ENCODE assay signal across 30 cellular contexts in genomic region chr7:2204446-2204845, GRCh38. TPM values are rescaled to one million over a fixed set of nuclear protein-coding genes. Genes with fewer than 3 reads are reported as not detected.
DNase-seq lines count a peak whose midpoint lies in the region; ATAC-seq, FAIRE-seq and TF ChIP-seq lines count a peak whose summit lies in the region.
"Had no signal": no experiment of that assay in that cellular context is flagged by ENCODE, and none has a peak within 500 bp of the region (broad histone marks: within the 10 kb centered on the region; RNA-seq: fewer than 3 reads in every experiment).

No MANE protein-coding gene starts in this region.

- ATAC-seq in stimulated activated memory B cell treated with anti-CD40 and anti-IgM and Interleukin-4, amounts not matched to agents 10 μg/mL and 1 μg/mL and 100 μg/mL, for 72 hours, result no peak
- ATAC-seq in HG03095 (IDR thresholded peaks at IDR 0.05; ENCODE audit: unreplicated experiment), result no peak
- ATAC-seq: foreskin keratinocyte had no signal

- H3K27ac ChIP-seq in esophagus muscularis mucosa (replicated peaks in 1 of 4), result peak overlapping the region in 3 of 4 donors; percentile 30 to 54 (median 32)
- peak overlapping the region in 1 of 4 donors; percentile 46 for H3K27ac ChIP-seq in transverse colon
- H3K27ac ChIP-seq: esophagus squamous epithelium, foreskin keratinocyte, tibial artery had no signal

- H3K4me1 ChIP-seq in esophagus muscularis mucosa (peaks cover 15 to 40% (median 38%) of the 10 kb centered on the region in 4 donors), transverse colon (peaks cover 0 to 8% (median 5%) of the 10 kb centered on the region in 4 donors)
- H3K4me1 ChIP-seq: esophagus squamous epithelium, foreskin keratinocyte had no signal

- no peak for TF ChIP-seq EP300 in esophagus muscularis mucosa (IDR thresholded peaks at IDR 0.05)
- TF ChIP-seq EP300 in transverse colon (IDR thresholded peaks at IDR 0.05; ENCODE audit: low read depth), result no peak

- peak; percentile 76 for FAIRE-seq in GM12892 (lab: Jason Lieb, UNC)
- FAIRE-seq: endometrium had no signal

- no peak overlapping the region for H3K4me3 Mint-ChIP-seq in stimulated activated memory B cell treated with anti-CD40 and anti-IgM and Interleukin-4, amounts not matched to agents 10 μg/mL and 1 μg/mL and 100 μg/mL, for 72 hours
- H3K4me3 Mint-ChIP-seq: neural crest cell; T-helper 2 cell treated with Interferon-gamma antibody and Interleukin-4, amounts not matched to agents 5 μg/mL and 100 μg/mL, for 36 hours had no signal

- no peaks in the 10 kb centered on the region for H3K9me3 Mint-ChIP-seq in stimulated activated memory B cell treated with anti-CD40 and anti-IgM and Interleukin-4, amounts not matched to agents 10 μg/mL and 1 μg/mL and 100 μg/mL, for 72 hours
- H3K9me3 Mint-ChIP-seq: neural crest cell; T-helper 2 cell treated with Interferon-gamma antibody and Interleukin-4, amounts not matched to agents 5 μg/mL and 100 μg/mL, for 36 hours had no signal

- H3K27me3 ChIP-seq in esophagus muscularis mucosa, result no peaks in the 10 kb centered on the region
- H3K27me3 ChIP-seq in transverse colon, result no peaks in the 10 kb centered on the region
- H3K27me3 ChIP-seq: esophagus squamous epithelium, foreskin keratinocyte, ovary, tibial artery had no signal

- peaks cover 70% of the 10 kb centered on the region for H3K36me3 Mint-ChIP-seq in stimulated activated memory B cell treated with anti-CD40 and anti-IgM and Interleukin-4, amounts not matched to agents 10 μg/mL and 1 μg/mL and 100 μg/mL, for 72 hours

- H3K27me3 Mint-ChIP-seq in stimulated activated memory B cell treated with anti-CD40 and anti-IgM and Interleukin-4, amounts not matched to agents 10 μg/mL and 1 μg/mL and 100 μg/mL, for 72 hours, result no peaks in the 10 kb centered on the region

- H3K4me1 Mint-ChIP-seq in stimulated activated memory B cell treated with anti-CD40 and anti-IgM and Interleukin-4, amounts not matched to agents 10 μg/mL and 1 μg/mL and 100 μg/mL, for 72 hours, result peaks cover 41% of the 10 kb centered on the region

- intact Hi-C loops in esophagus muscularis mucosa (cut with DNase I) (no loop called here), transverse colon (cut with DNase I; ENCODE audit: low total_unique reads) (loop anchor here (10.0 kb wide), 1 partner anchor 540 kb away; no protein-coding TSS in a partner anchor)

- peak overlapping the region; percentile 20 for H3K27ac Mint-ChIP-seq in stimulated activated memory B cell treated with anti-CD40 and anti-IgM and Interleukin-4, amounts not matched to agents 10 μg/mL and 1 μg/mL and 100 μg/mL, for 72 hours
- H3K27ac Mint-ChIP-seq: T-helper 2 cell treated with Interferon-gamma antibody and Interleukin-4, amounts not matched to agents 5 μg/mL and 100 μg/mL, for 36 hours had no signal

- H3K9me3 ChIP-seq in esophagus muscularis mucosa (no peaks in the 10 kb centered on the region), transverse colon (no peaks in the 10 kb centered on the region)
- H3K9me3 ChIP-seq: esophagus squamous epithelium, ovary, tibial artery had no signal

- H3K4me3 ChIP-seq in esophagus muscularis mucosa (no peak overlapping the region), transverse colon (no peak overlapping the region)
- H3K4me3 ChIP-seq: esophagus squamous epithelium, ovary, tibial artery had no signal

- H3K36me3 ChIP-seq in esophagus muscularis mucosa (peaks cover 6 to 44% (median 39%) of the 10 kb centered on the region in 4 donors), transverse colon (no peaks in the 10 kb centered on the region)
- H3K36me3 ChIP-seq: ovary had no signal

- in situ Hi-C loops in transverse colon (cut with MboI; ENCODE audit: low pct_ligation_motif_present in 1 of 4, low pct_unique_long_range_greater_than_20kb in 1 of 4, low sequenced_read_pairs in 3 of 4), result loop anchor here in 3 of 4 donors (25.0 kb wide), 2 partner anchors 542 to 617 kb away; partner anchors contain the start of gene ELFN1 (in 2 of the 3)

- DNase-seq in activated effector memory CD4-positive, alpha-beta T cell treated with anti-CD3 and anti-CD28 coated beads, Interleukin-2, amount 50 U/mL, for 16 hours, result peak; percentile 46
- DNase-seq in activated effector memory CD4-positive, alpha-beta T cell treated with Interleukin-2 at 50 U/mL for 16 hours, result no peak
- DNase-seq in GM12892 (ENCODE audit: insufficient read length) (no peak), esophagus muscularis mucosa (ENCODE audit: extremely low spot score) (no peak), transverse colon (no peak)
- DNase-seq in activated CD4-positive, alpha-beta T cell treated with anti-CD3 and anti-CD28 coated beads for 1 hour, result no peak
- DNase-seq: activated CD4-positive, alpha-beta T cell treated with anti-CD3 and anti-CD28 coated beads for 48 hours; activated gamma-delta T cell; Calu3; dermis blood vessel endothelial cell; DMS79; esophagus squamous epithelium; foreskin keratinocyte; GDM1; HCEC 1CT; Kasumi-1; kidney glomerular epithelial cell; NCI-H1417 treated with DMSO at 0.1 percent for 48 hours; NCI-H2081; NCI-H2227 treated with DMSO at 0.1 percent for 48 hours; NCI-H526; SHP77 treated with DMSO at 0.1 percent for 48 hours; stimulated activated CD4-positive, alpha-beta T cell treated with anti-CD3 and anti-CD28 coated beads, Interleukin-2, amount 100 ng/mL, for 48 hours had no signal

- WGBS in esophagus muscularis mucosa, result 93% methylated on average over 11 of the region's 11 CpGs
- 96 to 97% methylated on average over 10 to 11 of the region's 11 CpGs for WGBS in transverse colon (ENCODE audit: low coverage in 1 of 2), 2 donors

- TF ChIP-seq POLR2A in GM12892 (IDR thresholded peaks at IDR 0.05; ENCODE audit: low read depth, low read length) (no peak), esophagus muscularis mucosa (IDR thresholded peaks at IDR 0.05; ENCODE audit: low read depth) (no peak), transverse colon (IDR thresholded peaks at IDR 0.05) (no peak)

- no peak for TF ChIP-seq CTCF in esophagus muscularis mucosa (IDR thresholded peaks at IDR 0.05)
- TF ChIP-seq CTCF in transverse colon (IDR thresholded peaks at IDR 0.05), result no peak

RNA-seq across cellular contexts. Expression of gene MAD1L1, which starts 28.3 kb away (rescaled TPM):
- 16.1 TPM for polyA plus RNA-seq in GM12892 (2012; ENCODE audit: missing spikeins)
- total RNA-seq in esophagus muscularis mucosa, result 10 to 100 TPM; 22.2 to 33.1 (median 29.5) TPM
- 10 to 100 TPM in 3 of 4 donors, 1 to 10 TPM in 1; 8.0 to 52.7 (median 26.7) TPM for total RNA-seq in transverse colon

RNA-seq across cellular contexts. Expression of gene MRM2, which starts 37.6 kb away (rescaled TPM):
- polyA plus RNA-seq in GM12892 (2012; ENCODE audit: missing spikeins), result 45.2 TPM
- total RNA-seq in esophagus muscularis mucosa (10 to 100 TPM; 13.3 to 20.3 (median 16.5) TPM), transverse colon (10 to 100 TPM in 3 of 4 donors, 1 to 10 TPM in 1; 2.2 to 15.3 (median 12.7) TPM)

RNA-seq across cellular contexts. Expression of gene NUDT1, which starts 37.6 kb away (rescaled TPM):
- polyA plus RNA-seq in GM12892 (2012; ENCODE audit: missing spikeins), result 39.5 TPM
- total RNA-seq in esophagus muscularis mucosa (10 to 100 TPM; 10.9 to 18.7 (median 18.0) TPM), transverse colon (10 to 100 TPM in 1 of 4 donors, 1 to 10 TPM in 2, not detected in 1; 4.2 to 23.6 (median 9.5) TPM)
